ENCODE assay signal across 1 cellular context in genomic region chr7:87391020-87391701, GRCh38.
TF ChIP-seq lines count a peak whose summit lies in the region.

No MANE protein-coding gene starts in this region.

TF ChIP-seq in K562, 482 proteins besides CTCF, POLR2A, EP300 and RAD21 (continued from another document and continues in another):
- TF ChIP-seq, protein P1, sequence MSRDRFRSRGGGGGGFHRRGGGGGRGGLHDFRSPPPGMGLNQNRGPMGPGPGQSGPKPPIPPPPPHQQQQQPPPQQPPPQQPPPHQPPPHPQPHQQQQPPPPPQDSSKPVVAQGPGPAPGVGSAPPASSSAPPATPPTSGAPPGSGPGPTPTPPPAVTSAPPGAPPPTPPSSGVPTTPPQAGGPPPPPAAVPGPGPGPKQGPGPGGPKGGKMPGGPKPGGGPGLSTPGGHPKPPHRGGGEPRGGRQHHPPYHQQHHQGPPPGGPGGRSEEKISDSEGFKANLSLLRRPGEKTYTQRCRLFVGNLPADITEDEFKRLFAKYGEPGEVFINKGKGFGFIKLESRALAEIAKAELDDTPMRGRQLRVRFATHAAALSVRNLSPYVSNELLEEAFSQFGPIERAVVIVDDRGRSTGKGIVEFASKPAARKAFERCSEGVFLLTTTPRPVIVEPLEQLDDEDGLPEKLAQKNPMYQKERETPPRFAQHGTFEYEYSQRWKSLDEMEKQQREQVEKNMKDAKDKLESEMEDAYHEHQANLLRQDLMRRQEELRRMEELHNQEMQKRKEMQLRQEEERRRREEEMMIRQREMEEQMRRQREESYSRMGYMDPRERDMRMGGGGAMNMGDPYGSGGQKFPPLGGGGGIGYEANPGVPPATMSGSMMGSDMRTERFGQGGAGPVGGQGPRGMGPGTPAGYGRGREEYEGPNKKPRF (IDR thresholded peaks at IDR 0.05; ENCODE audit: low read depth, low read length) = no peak
- TF ChIP-seq ZNF551 (CRISPR knock-in tag; IDR thresholded peaks at IDR 0.05) (no peak), ZNF274 (IDR thresholded peaks at IDR 0.05; ENCODE audit: borderline replicate concordance, low read depth, low read length) (no peak), SMAD4 (CRISPR knock-in tag; conservative IDR thresholded peaks at IDR 0.05) (peak; percentile 43; the same call in 1 of the 2 replicates), RBM22 (IDR thresholded peaks at IDR 0.05; ENCODE audit: low read depth, low read length, poor library complexity, severe bottlenecking) (no peak), STAG1 (CRISPR knock-in tag; IDR thresholded peaks at IDR 0.05; ENCODE audit: borderline replicate concordance) (no peak), SRF (CRISPR knock-in tag; IDR thresholded peaks at IDR 0.05) (no peak), ZNF589 (CRISPR knock-in tag; IDR thresholded peaks at IDR 0.05; ENCODE audit: low read depth) (0 out of 2 replicates have a peak, but pooled peaks have one; percentile 33), SIX5 (IDR thresholded peaks at IDR 0.05; ENCODE audit: borderline replicate concordance in 1 of 2, insufficient read depth in 1 of 2, low read depth in 1 of 2, low read length in 2 of 2) (no peak), HCFC1 (IDR thresholded peaks at IDR 0.05; ENCODE audit: low read depth, low read length) (0 out of 2 replicates have a peak, but pooled peaks have one; percentile 17), ZNF668 (CRISPR knock-in tag; IDR thresholded peaks at IDR 0.05) (no peak), ZNF592 (IDR thresholded peaks at IDR 0.05) (peak; percentile 86), CHD7 (IDR thresholded peaks at IDR 0.05; ENCODE audit: low read depth, low read length) (no peak), TEAD4 (IDR thresholded peaks at IDR 0.05; ENCODE audit: low read length) (no peak), TEAD4 (CRISPR knock-in tag; IDR thresholded peaks at IDR 0.05; ENCODE audit: borderline replicate concordance) (no peak), NR2C1 (IDR thresholded peaks at IDR 0.05) (0 out of 2 replicates have a peak, but pooled peaks have one; percentile 11), NR2C1 (tag; IDR thresholded peaks at IDR 0.05) (no peak), ZBTB8A (IDR thresholded peaks at IDR 0.05; ENCODE audit: partially characterized antibody) (peak; percentile 38), ZNF707 (CRISPR knock-in tag; conservative IDR thresholded peaks at IDR 0.05) (no peak), ZNF436 (CRISPR knock-in tag; IDR thresholded peaks at IDR 0.05) (no peak), ZNF23 (CRISPR knock-in tag; IDR thresholded peaks at IDR 0.05) (no peak), FOXK2 (conservative IDR thresholded peaks at IDR 0.05 in 1 of 2, IDR thresholded peaks at IDR 0.05 in 1 of 2; ENCODE audit: low read depth in 2 of 2) (peak in 1 of 2 experiments; percentile 41; a peak in 1 of 4 replicates), ELF2 (CRISPR knock-in tag; IDR thresholded peaks at IDR 0.05) (no peak), NR2C2 (CRISPR knock-in tag; IDR thresholded peaks at IDR 0.05) (no peak), NR2C2 (tag; IDR thresholded peaks at IDR 0.05) (peak; percentile 45; the same call in 1 of the 2 replicates), NCOA6 (IDR thresholded peaks at IDR 0.05) (no peak), PURB (CRISPR knock-in tag; IDR thresholded peaks at IDR 0.05; ENCODE audit: low read depth) (no peak), LCOR (CRISPR knock-in tag; IDR thresholded peaks at IDR 0.05) (no peak), HDAC1 (IDR thresholded peaks at IDR 0.05) (no peak), HEY1 (CRISPR knock-in tag; IDR thresholded peaks at IDR 0.05; ENCODE audit: borderline replicate concordance) (no peak), ZBTB17 (CRISPR knock-in tag; IDR thresholded peaks at IDR 0.05) (0 out of 2 replicates have a peak, but pooled peaks have one; percentile 54), ZKSCAN8 (CRISPR knock-in tag; IDR thresholded peaks at IDR 0.05) (peak; percentile 82), ETS1 (conservative IDR thresholded peaks at IDR 0.05; ENCODE audit: control insufficient read depth, low read depth, low read length) (no peak), GATA2 (CRISPR knock-in tag; IDR thresholded peaks at IDR 0.05) (no peak), BMI1 (IDR thresholded peaks at IDR 0.05; ENCODE audit: low read length) (no peak), CREBBP (IDR thresholded peaks at IDR 0.05; ENCODE audit: low read depth, low read length) (no peak)
- TF ChIP-seq, protein P2, sequence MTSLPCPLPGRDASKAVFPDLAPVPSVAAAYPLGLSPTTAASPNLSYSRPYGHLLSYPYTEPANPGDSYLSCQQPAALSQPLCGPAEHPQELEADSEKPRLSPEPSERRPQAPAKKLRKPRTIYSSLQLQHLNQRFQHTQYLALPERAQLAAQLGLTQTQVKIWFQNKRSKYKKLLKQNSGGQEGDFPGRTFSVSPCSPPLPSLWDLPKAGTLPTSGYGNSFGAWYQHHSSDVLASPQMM (CRISPR knock-in tag; IDR thresholded peaks at IDR 0.05) = no peak
- TF ChIP-seq, protein P3, sequence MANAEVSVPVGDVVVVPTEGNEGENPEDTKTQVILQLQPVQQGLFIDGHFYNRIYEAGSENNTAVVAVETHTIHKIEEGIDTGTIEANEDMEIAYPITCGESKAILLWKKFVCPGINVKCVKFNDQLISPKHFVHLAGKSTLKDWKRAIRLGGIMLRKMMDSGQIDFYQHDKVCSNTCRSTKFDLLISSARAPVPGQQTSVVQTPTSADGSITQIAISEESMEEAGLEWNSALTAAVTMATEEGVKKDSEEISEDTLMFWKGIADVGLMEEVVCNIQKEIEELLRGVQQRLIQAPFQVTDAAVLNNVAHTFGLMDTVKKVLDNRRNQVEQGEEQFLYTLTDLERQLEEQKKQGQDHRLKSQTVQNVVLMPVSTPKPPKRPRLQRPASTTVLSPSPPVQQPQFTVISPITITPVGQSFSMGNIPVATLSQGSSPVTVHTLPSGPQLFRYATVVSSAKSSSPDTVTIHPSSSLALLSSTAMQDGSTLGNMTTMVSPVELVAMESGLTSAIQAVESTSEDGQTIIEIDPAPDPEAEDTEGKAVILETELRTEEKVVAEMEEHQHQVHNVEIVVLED (CRISPR knock-in tag; IDR thresholded peaks at IDR 0.05) = no peak
- TF ChIP-seq, protein P4, sequence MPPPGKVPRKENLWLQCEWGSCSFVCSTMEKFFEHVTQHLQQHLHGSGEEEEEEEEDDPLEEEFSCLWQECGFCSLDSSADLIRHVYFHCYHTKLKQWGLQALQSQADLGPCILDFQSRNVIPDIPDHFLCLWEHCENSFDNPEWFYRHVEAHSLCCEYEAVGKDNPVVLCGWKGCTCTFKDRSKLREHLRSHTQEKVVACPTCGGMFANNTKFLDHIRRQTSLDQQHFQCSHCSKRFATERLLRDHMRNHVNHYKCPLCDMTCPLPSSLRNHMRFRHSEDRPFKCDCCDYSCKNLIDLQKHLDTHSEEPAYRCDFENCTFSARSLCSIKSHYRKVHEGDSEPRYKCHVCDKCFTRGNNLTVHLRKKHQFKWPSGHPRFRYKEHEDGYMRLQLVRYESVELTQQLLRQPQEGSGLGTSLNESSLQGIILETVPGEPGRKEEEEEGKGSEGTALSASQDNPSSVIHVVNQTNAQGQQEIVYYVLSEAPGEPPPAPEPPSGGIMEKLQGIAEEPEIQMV (tag; conservative IDR thresholded peaks at IDR 0.05; ENCODE audit: low read depth) = no peak
